In genomic region chr7:25860206-25860881, GRCh38 we compare ENCODE assay signal across 11 cellular contexts.
DNase-seq lines count a peak whose midpoint lies in the region; ATAC-seq and TF ChIP-seq lines count a peak whose summit lies in the region.
"Had no signal": no experiment of that assay in that cellular context is flagged by ENCODE, and none has a peak within 500 bp of the region (broad histone marks: within the 10 kb centered on the region; RNA-seq: fewer than 3 reads in every experiment).

No MANE protein-coding gene starts in this region.

- ATAC-seq in Panc1 (no peak), HG03378 (IDR thresholded peaks at IDR 0.05; ENCODE audit: unreplicated experiment) (no peak), HG03432 (IDR thresholded peaks at IDR 0.05; ENCODE audit: unreplicated experiment) (no peak)

- intact Hi-C loops in Panc1 (cut with micrococcal nuclease; ENCODE audit: unreplicated experiment), result no loop called here

- BruUV-seq in Panc1 (replicated peaks; lab: Mats Ljungman, UMichigan), result no TSS peak

- peak overlapping the region; percentile 3 to 25; a peak in 3 of 4 replicates for H3K4me3 ChIP-seq in Panc1 (ENCODE audit: low read depth in 2 of 2, low read length in 2 of 2)
- H3K4me3 ChIP-seq: cardiac muscle cell, stomach had no signal

- peaks cover 26% of the 10 kb centered on the region for H3K27me3 ChIP-seq in Panc1 (ENCODE audit: control insufficient read depth, insufficient read depth, low read length)

- TF ChIP-seq POLR2A in erythroblast (IDR thresholded peaks at IDR 0.05; ENCODE audit: low read length), result no peak

- POLR2A ChIA-PET in Panc1 (lab: Charles Lee), result no interaction called here

- TF ChIP-seq CTCF in Panc1 (IDR thresholded peaks at IDR 0.05) (no peak), GM13976 (IDR thresholded peaks at IDR 0.05; ENCODE audit: borderline replicate concordance, control extremely low read depth, extremely low read depth, insufficient read depth, missing control alignments) (no peak)

- peaks cover 22% of the 10 kb centered on the region; the same call in 1 of the 2 replicates for H3K4me1 ChIP-seq in Panc1 (ENCODE audit: control insufficient read depth, insufficient read depth, low read length)

- in situ Hi-C loops in Panc1 (cut with HindIII; ENCODE audit: low pct_unique_long_range_greater_than_20kb, low sequenced_read_pairs) (no loop called here), GM13976 (cut with MboI; ENCODE audit: low sequenced_read_pairs, unreplicated experiment) (loop anchor here (10.0 to 25.0 kb wide), 2 partner anchors 598 to 1304 kb away; partner anchors contain the start of gene HOXA9)

- H3K27ac ChIP-seq in Panc1 (ENCODE audit: low read length), result no peak overlapping the region
- H3K27ac ChIP-seq: cardiac muscle cell, KMS-11, stomach had no signal

- H3K9me3 ChIP-seq in Panc1 (ENCODE audit: control insufficient read depth, insufficient read depth, low read depth, low read length), result no peaks in the 10 kb centered on the region

- H3K36me3 ChIP-seq in Panc1 (ENCODE audit: control insufficient read depth, insufficient read depth, low read length), result no peaks in the 10 kb centered on the region
- H3K36me3 ChIP-seq: cardiac muscle cell, stomach had no signal

- DNase-seq in AG20443 (ENCODE audit: low spot score) (peak; percentile 47), DMS79 treated with DMSO at 0.1 percent for 48 hours (lab: John Stamatoyannopoulos, UW) (peak; percentile 26), Panc1 (ENCODE audit: low read depth, low spot score) (no peak), erythroblast (lab: John Stamatoyannopoulos, UW) (peak; percentile 12 to 36), GM13976 (ENCODE audit: low spot score) (no peak), D341Med (ENCODE audit: low spot score) (no peak)
- DNase-seq: stomach had no signal

- CTCF ChIA-PET in Panc1 (lab: Charles Lee), result no interaction called here

Comparison
In these comparisons a context has a peak if more than half of its experiments do, and no peak if none do; other contexts are left out.
1. DNase-seq: peak in AG20443 (single experiment), DMS79 treated with DMSO at 0.1 percent for 48 hours (single experiment) and erythroblast (2 of 2); none in Panc1 (single experiment), GM13976 (single experiment) and D341Med (single experiment).